In genomic region chr1:77159706-77160105, GRCh38 we compare ENCODE assay signal across 3 cellular contexts. TPM values are rescaled to one million over a fixed set of nuclear protein-coding genes. Genes with fewer than 3 reads are reported as not detected.
A peak's percentile ranks its signal among the peaks of the same experiment; 100 is the strongest.
DNase-seq lines count a peak whose midpoint lies in the region; FAIRE-seq and TF ChIP-seq lines count a peak whose summit lies in the region.
"Not testable (repeated sequence)": the region's sequence is repeated elsewhere in the genome, so short reads cannot be mapped to it uniquely, and the experiment has no call there.

No MANE protein-coding gene starts in this region.

- not testable (repeated sequence) for TF ChIP-seq RAD21 in liver (IDR thresholded peaks at IDR 0.05)

- WGBS in liver: 67% methylated on average over 3 of the region's 3 CpGs
- WGBS in small intestine, 3 donors: 81 to 89% (median 85%) methylated on average over 3 of the region's 3 CpGs

- H3K9me3 ChIP-seq in liver (ENCODE audit: control insufficient read depth in 4 of 4, low read length in 3 of 4); small intestine (ENCODE audit: control insufficient read depth, low read depth): not testable (repeated sequence)

- not testable (repeated sequence) for H3K9ac ChIP-seq in liver (ENCODE audit: low read depth in 1 of 2, low read length in 2 of 2)

- H3K36me3 ChIP-seq in liver (ENCODE audit: control insufficient read depth in 4 of 4, insufficient read depth in 3 of 4, low read depth in 1 of 4, low read length in 3 of 4); small intestine (ENCODE audit: control insufficient read depth in 2 of 2, insufficient read depth in 2 of 2, low read length in 2 of 2): not testable (repeated sequence)

- H3K4me3 ChIP-seq in liver (ENCODE audit: low read depth in 1 of 3, low read length in 3 of 3); small intestine (ENCODE audit: low read depth in 1 of 2, low read length in 2 of 2): not testable (repeated sequence)

- not testable (repeated sequence) for H3K27me3 ChIP-seq in liver (ENCODE audit: control insufficient read depth in 4 of 4, insufficient read depth in 4 of 4, low read length in 3 of 4); small intestine (ENCODE audit: control insufficient read depth in 2 of 2, insufficient read depth in 2 of 2, low read length in 2 of 2)

- not testable (repeated sequence) for H3K4me1 ChIP-seq in liver (ENCODE audit: control insufficient read depth in 4 of 4, insufficient read depth in 4 of 4, low read length in 3 of 4); small intestine (ENCODE audit: control insufficient read depth in 2 of 2, insufficient read depth in 1 of 2, low read depth in 1 of 2, low read length in 1 of 2)

- H3K27ac ChIP-seq in VCaP: peak overlapping the region; percentile 20; the same call in 1 of the 2 replicates
- not testable (repeated sequence) for H3K27ac ChIP-seq in liver (ENCODE audit: low read depth in 1 of 2, low read length in 2 of 2); small intestine (ENCODE audit: low read depth in 1 of 2, low read length in 1 of 2)

- TF ChIP-seq CTCF in VCaP (conservative IDR thresholded peaks at IDR 0.05); liver (IDR thresholded peaks at IDR 0.05; ENCODE audit: low read depth, low read length, missing input control): not testable (repeated sequence)

- not testable (repeated sequence) for FAIRE-seq in small intestine (lab: Jason Lieb, UNC)

- DNase-seq in small intestine: peak; percentile 1

TF ChIP-seq in liver, 16 proteins besides CTCF, POLR2A, EP300 and RAD21:
- TF ChIP-seq HNF4A (conservative IDR thresholded peaks at IDR 0.05) (peak; percentile 56 to 80), HNF4G (IDR thresholded peaks at IDR 0.05) (peak; percentile 43)

RNA-seq across cellular contexts. Expression of gene PIGK, which starts 59.5 kb away (rescaled TPM):
- 10 to 100 TPM; 15.5 to 15.6 TPM for total RNA-seq in liver
- 10 to 100 TPM; 10.8 to 13.4 TPM for polyA plus RNA-seq in liver
- 10 to 100 TPM in 1 of 3 donors, 1 to 10 TPM in 2; 2.7 to 13.9 (median 4.9) TPM for polyA plus RNA-seq in small intestine
